Comparison of ENCODE assay signal across 1 cellular context in the genomic region with DNA sequence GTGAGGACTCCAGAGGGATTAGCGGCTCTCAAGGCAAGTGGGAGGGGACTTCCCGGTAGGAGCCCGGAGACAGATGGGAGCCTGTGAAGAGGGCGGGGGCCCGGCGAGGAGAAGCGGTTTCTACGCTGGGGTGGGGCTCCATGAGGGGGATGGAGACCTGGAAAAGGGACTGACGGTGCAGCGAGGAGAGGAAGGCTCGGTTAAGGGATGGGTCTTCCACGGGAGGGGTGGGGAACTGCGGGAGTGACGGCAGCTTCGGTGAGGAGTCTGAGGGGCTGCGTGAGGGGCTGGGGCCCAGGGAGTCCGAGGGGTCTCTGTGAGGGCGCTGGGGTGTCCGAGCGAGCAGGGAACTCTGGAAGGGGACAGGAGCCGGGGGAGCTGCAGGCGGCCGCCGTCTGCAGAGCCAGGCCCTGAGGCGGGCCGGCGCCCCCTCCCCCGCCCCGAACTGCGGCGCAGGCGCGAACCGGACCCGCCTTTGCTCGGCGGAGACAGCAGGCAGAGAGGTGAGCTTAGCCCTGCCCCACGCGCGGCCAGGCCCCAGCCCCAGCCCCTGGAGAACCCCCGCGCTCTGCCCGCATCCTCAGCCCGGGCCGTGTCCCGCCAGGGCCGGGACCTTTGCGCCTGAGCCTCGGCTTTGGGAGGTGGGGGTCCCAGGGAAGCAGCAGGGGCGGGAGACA.
A peak's percentile ranks its signal among the peaks of the same experiment; 100 is the strongest.
TF ChIP-seq lines count a peak whose summit lies in the region.

Gene NRSN2, plus strand, starts transcription at position 472 of the 677 bp plus-strand sequence. CDS start 2,533 bp downstream, outside the sequence.

TF ChIP-seq in HepG2, 621 proteins besides CTCF, POLR2A, EP300 and RAD21 (continued from another document and continues in another):
- TF ChIP-seq ZNF138 (CRISPR knock-in tag; IDR thresholded peaks at IDR 0.05; ENCODE audit: low read depth) (no peak), RFX5 (IDR thresholded peaks at IDR 0.05; ENCODE audit: low read depth, low read length) (no peak), ZNF766 (CRISPR knock-in tag; IDR thresholded peaks at IDR 0.05; ENCODE audit: borderline replicate concordance) (peak; percentile 77; the same call in 1 of the 2 replicates), ZNF263 (CRISPR knock-in tag; IDR thresholded peaks at IDR 0.05) (peak; percentile 89), ZNF503 (CRISPR knock-in tag; IDR thresholded peaks at IDR 0.05) (0 out of 2 replicates have a peak, but pooled peaks have one; percentile 53), PRDM4 (CRISPR knock-in tag; IDR thresholded peaks at IDR 0.05; ENCODE audit: borderline replicate concordance) (no peak), ARID4A (CRISPR knock-in tag; IDR thresholded peaks at IDR 0.05; ENCODE audit: borderline replicate concordance) (no peak; the same call in 1 of the 2 replicates), ZNF513 (CRISPR knock-in tag; conservative IDR thresholded peaks at IDR 0.05) (no peak), ZNF547 (CRISPR knock-in tag; IDR thresholded peaks at IDR 0.05) (no peak), TRIM22 (IDR thresholded peaks at IDR 0.05) (no peak), GLI4 (CRISPR knock-in tag; IDR thresholded peaks at IDR 0.05; ENCODE audit: borderline replicate concordance) (no peak), SOX6 (IDR thresholded peaks at IDR 0.05) (no peak), SOX6 (CRISPR knock-in tag; IDR thresholded peaks at IDR 0.05) (peak; percentile 53; the same call in 1 of the 2 replicates), FOXP4 (CRISPR knock-in tag; IDR thresholded peaks at IDR 0.05) (peak; percentile 13; the same call in 1 of the 2 replicates), USF2 (IDR thresholded peaks at IDR 0.05; ENCODE audit: low read depth, low read length) (no peak), USF2 (CRISPR knock-in tag; IDR thresholded peaks at IDR 0.05; ENCODE audit: borderline replicate concordance) (no peak), MEIS1 (CRISPR knock-in tag; IDR thresholded peaks at IDR 0.05; ENCODE audit: borderline replicate concordance) (0 out of 2 replicates have a peak, but pooled peaks have one; percentile 14), ZNF431 (CRISPR knock-in tag; IDR thresholded peaks at IDR 0.05; ENCODE audit: borderline replicate concordance, low read depth) (0 out of 2 replicates have a peak, but pooled peaks have one; percentile 1), ZNF557 (CRISPR knock-in tag; IDR thresholded peaks at IDR 0.05) (no peak), ZNF264 (CRISPR knock-in tag; IDR thresholded peaks at IDR 0.05) (peak; percentile 100), MXD1 (CRISPR knock-in tag; IDR thresholded peaks at IDR 0.05) (peak; percentile 88)
- TF ChIP-seq, protein P1, sequence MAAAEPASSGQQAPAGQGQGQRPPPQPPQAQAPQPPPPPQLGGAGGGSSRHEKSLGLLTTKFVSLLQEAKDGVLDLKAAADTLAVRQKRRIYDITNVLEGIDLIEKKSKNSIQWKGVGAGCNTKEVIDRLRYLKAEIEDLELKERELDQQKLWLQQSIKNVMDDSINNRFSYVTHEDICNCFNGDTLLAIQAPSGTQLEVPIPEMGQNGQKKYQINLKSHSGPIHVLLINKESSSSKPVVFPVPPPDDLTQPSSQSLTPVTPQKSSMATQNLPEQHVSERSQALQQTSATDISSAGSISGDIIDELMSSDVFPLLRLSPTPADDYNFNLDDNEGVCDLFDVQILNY (CRISPR knock-in tag; conservative IDR thresholded peaks at IDR 0.05) = peak; percentile 78
- TF ChIP-seq, protein P2, sequence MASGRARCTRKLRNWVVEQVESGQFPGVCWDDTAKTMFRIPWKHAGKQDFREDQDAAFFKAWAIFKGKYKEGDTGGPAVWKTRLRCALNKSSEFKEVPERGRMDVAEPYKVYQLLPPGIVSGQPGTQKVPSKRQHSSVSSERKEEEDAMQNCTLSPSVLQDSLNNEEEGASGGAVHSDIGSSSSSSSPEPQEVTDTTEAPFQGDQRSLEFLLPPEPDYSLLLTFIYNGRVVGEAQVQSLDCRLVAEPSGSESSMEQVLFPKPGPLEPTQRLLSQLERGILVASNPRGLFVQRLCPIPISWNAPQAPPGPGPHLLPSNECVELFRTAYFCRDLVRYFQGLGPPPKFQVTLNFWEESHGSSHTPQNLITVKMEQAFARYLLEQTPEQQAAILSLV (CRISPR knock-in tag; IDR thresholded peaks at IDR 0.05; ENCODE audit: borderline replicate concordance) = peak; percentile 37; the same call in 1 of the 2 replicates
